ENCODE assay signal across 1 cellular context in genomic region chr10:32982911-32983310, GRCh38.
TF ChIP-seq lines count a peak whose summit lies in the region.

No MANE protein-coding gene starts in this region.

TF ChIP-seq in endothelial cell of umbilical vein, 7 proteins besides CTCF, POLR2A, EP300 and RAD21:
- TF ChIP-seq JUN (IDR thresholded peaks at IDR 0.05; ENCODE audit: borderline replicate concordance, insufficient read depth, insufficient read length, low read depth) (no peak), MAX (IDR thresholded peaks at IDR 0.05; ENCODE audit: insufficient read depth, insufficient read length) (no peak), FOS (IDR thresholded peaks at IDR 0.05; ENCODE audit: borderline replicate concordance, insufficient read depth, low read length) (no peak), GATA2 (IDR thresholded peaks at IDR 0.05; ENCODE audit: insufficient read depth, insufficient read length, low read depth, low read length) (no peak), POLR2AphosphoS5 (IDR thresholded peaks at IDR 0.05; ENCODE audit: insufficient read depth, low read depth, low read length) (no peak), EZH2 (IDR thresholded peaks at IDR 0.05; ENCODE audit: borderline replicate concordance, low read depth, low read length, severe bottlenecking) (no peak), MYC (IDR thresholded peaks at IDR 0.05; ENCODE audit: low read depth, low read length) (no peak)
